In genomic region chr13:21079761-21080730, GRCh38 we compare ENCODE assay signal across 10 cellular contexts. TPM values are rescaled to one million over a fixed set of nuclear protein-coding genes. Genes with fewer than 3 reads are reported as not detected.
DNase-seq lines count a peak whose midpoint lies in the region; ATAC-seq, FAIRE-seq and TF ChIP-seq lines count a peak whose summit lies in the region.
"Had no signal": no experiment of that assay in that cellular context is flagged by ENCODE, and none has a peak within 500 bp of the region (broad histone marks: within the 10 kb centered on the region; RNA-seq: fewer than 3 reads in every experiment).

No MANE protein-coding gene starts in this region.

- peaks cover 21% of the 10 kb centered on the region for H3K27me3 Mint-ChIP-seq in activated CD8-positive, alpha-beta memory T cell treated with anti-CD3 and anti-CD28 coated beads, Interleukin-2, amount 10 ng/mL, durations not matched to agents 7 days and 5 days

- no peaks in the 10 kb centered on the region for H3K9me3 ChIP-seq in ascending aorta

- no peak for ATAC-seq in activated CD8-positive, alpha-beta memory T cell treated with anti-CD3 and anti-CD28 coated beads, Interleukin-2, amount 10 ng/mL, durations not matched to agents 7 days and 5 days

- DNase-seq in activated CD8-positive, alpha-beta memory T cell treated with anti-CD3 and anti-CD28 coated beads, Interleukin-2, amount 10 ng/mL, durations not matched to agents 7 days and 5 days, result peak; percentile 19
- no peak for DNase-seq in activated CD8-positive, alpha-beta memory T cell treated with anti-CD3 and anti-CD28 coated beads, Interleukin-2, amount 50 U/mL, for 48 hours
- DNase-seq in ascending aorta (ENCODE audit: low spot score in 2 of 2), result peak in 1 of 2 donors; percentile 83
- peak; percentile 95 for DNase-seq in kidney tubule cell (ENCODE audit: low spot score)
- DNase-seq in urothelium cell line (ENCODE audit: low spot score), result peak; percentile 40
- DNase-seq in GM13976 (ENCODE audit: low spot score), result no peak
- no peak for DNase-seq in activated CD4-positive, alpha-beta T cell treated with anti-CD3 and anti-CD28 coated beads, Interleukin-2, amount 50 U/mL, for 4 hours
- no peak for DNase-seq in globus pallidus (ENCODE audit: low spot score)

- H3K4me3 Mint-ChIP-seq in activated CD8-positive, alpha-beta memory T cell treated with anti-CD3 and anti-CD28 coated beads, Interleukin-2, amount 10 ng/mL, durations not matched to agents 7 days and 5 days, result no peak overlapping the region
- H3K4me3 Mint-ChIP-seq: B cell had no signal

- TF ChIP-seq CTCF in ascending aorta (IDR thresholded peaks at IDR 0.05) (no peak), GM13976 (IDR thresholded peaks at IDR 0.05; ENCODE audit: borderline replicate concordance, control extremely low read depth, extremely low read depth, insufficient read depth, missing control alignments) (no peak)

- H3K27me3 ChIP-seq in ascending aorta, result no peaks in the 10 kb centered on the region

- H3K9me3 Mint-ChIP-seq in activated CD8-positive, alpha-beta memory T cell treated with anti-CD3 and anti-CD28 coated beads, Interleukin-2, amount 10 ng/mL, durations not matched to agents 7 days and 5 days (ENCODE audit: low read depth), result no peaks in the 10 kb centered on the region

- no peak overlapping the region for H3K27ac Mint-ChIP-seq in activated CD8-positive, alpha-beta memory T cell treated with anti-CD3 and anti-CD28 coated beads, Interleukin-2, amount 10 ng/mL, durations not matched to agents 7 days and 5 days
- H3K27ac Mint-ChIP-seq: B cell had no signal

- peak overlapping the region; percentile 29 to 54 for H3K4me3 ChIP-seq in ascending aorta

- intact Hi-C loops in ascending aorta (cut with DNase I), result loop anchor here (1.0 to 10.0 kb wide), 2 partner anchors 19 to 365 kb away; partner anchors contain the start of gene LATS2

- H3K4me1 Mint-ChIP-seq in activated CD8-positive, alpha-beta memory T cell treated with anti-CD3 and anti-CD28 coated beads, Interleukin-2, amount 10 ng/mL, durations not matched to agents 7 days and 5 days, result peaks cover 6% of the 10 kb centered on the region

- no peaks in the 10 kb centered on the region for H3K36me3 Mint-ChIP-seq in activated CD8-positive, alpha-beta memory T cell treated with anti-CD3 and anti-CD28 coated beads, Interleukin-2, amount 10 ng/mL, durations not matched to agents 7 days and 5 days

- peak overlapping the region; percentile 61 to 81 for H3K27ac ChIP-seq in ascending aorta
- H3K27ac ChIP-seq: KMS-11 had no signal

- H3K4me1 ChIP-seq in ascending aorta, result peaks cover under 1 to 20% of the 10 kb centered on the region in 2 donors

- H3K36me3 ChIP-seq in ascending aorta, result no peaks in the 10 kb centered on the region

- in situ Hi-C loops in GM13976 (cut with MboI; ENCODE audit: low sequenced_read_pairs, unreplicated experiment), result no loop called here

- no peak for FAIRE-seq in urothelium cell line (lab: Jason Lieb, UNC)

- CTCF ChIA-PET in activated CD8-positive, alpha-beta memory T cell treated with anti-CD3 and anti-CD28 coated beads, Interleukin-2, amount 10 ng/mL, durations not matched to agents 7 days and 5 days (lab: Charles Lee), result no interaction called here

RNA-seq across cellular contexts. Expression of gene LATS2, which starts 18.7 kb away (rescaled TPM):
- 1 to 10 TPM; 2.8 to 4.7 TPM for total RNA-seq in activated CD8-positive, alpha-beta memory T cell treated with anti-CD3 and anti-CD28 coated beads, Interleukin-2, amount 10 ng/mL, durations not matched to agents 7 days and 5 days
- 49.0 TPM for total RNA-seq in ascending aorta

RNA-seq across cellular contexts. Expression of gene SAP18, which starts 59.9 kb away (rescaled TPM):
- 100 to 1,000 TPM; 187 to 208 TPM for total RNA-seq in activated CD8-positive, alpha-beta memory T cell treated with anti-CD3 and anti-CD28 coated beads, Interleukin-2, amount 10 ng/mL, durations not matched to agents 7 days and 5 days
- 46.7 TPM for total RNA-seq in ascending aorta

Comparison
In these comparisons a context has a peak if more than half of its experiments do, and no peak if none do; other contexts are left out.
1. DNase-seq: peak in activated CD8-positive, alpha-beta memory T cell treated with anti-CD3 and anti-CD28 coated beads, Interleukin-2, amount 10 ng/mL, durations not matched to agents 7 days and 5 days (single experiment), kidney tubule cell (single experiment) and urothelium cell line (single experiment); none in activated CD8-positive, alpha-beta memory T cell treated with anti-CD3 and anti-CD28 coated beads, Interleukin-2, amount 50 U/mL, for 48 hours (single experiment), GM13976 (single experiment), activated CD4-positive, alpha-beta T cell treated with anti-CD3 and anti-CD28 coated beads, Interleukin-2, amount 50 U/mL, for 4 hours (0 of 2) and globus pallidus (single experiment).